1 cellular context compared by ENCODE assay signal in the genomic region with DNA sequence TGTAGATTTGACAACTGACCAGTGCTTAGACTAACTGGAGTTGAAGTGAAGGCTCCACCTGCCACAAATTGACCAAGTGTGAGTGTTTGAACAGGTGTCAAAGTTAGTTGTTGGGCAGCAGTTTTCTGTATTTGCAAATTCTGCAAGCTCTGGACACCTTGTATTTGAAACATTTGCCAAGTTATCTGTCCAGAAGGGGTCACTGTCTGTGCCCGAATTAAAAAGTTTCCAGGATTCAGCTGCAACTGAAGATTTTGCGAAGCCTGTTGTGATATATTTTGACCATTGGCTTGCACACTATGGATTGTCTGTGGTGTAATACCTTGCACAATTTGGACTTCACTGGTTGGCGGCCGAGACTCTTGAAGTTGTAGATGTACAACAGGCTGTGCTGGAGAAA.
TF ChIP-seq lines count a peak whose summit lies in the region.

No MANE protein-coding gene starts in this region.

TF ChIP-seq in H1, 55 proteins besides CTCF, POLR2A, EP300 and RAD21 (continued from another document):
- TF ChIP-seq RBBP5 (IDR thresholded peaks at IDR 0.05; ENCODE audit: borderline replicate concordance, low read depth, low read length), result no peak
- TF ChIP-seq TBP (IDR thresholded peaks at IDR 0.05; ENCODE audit: low read depth, low read length), result no peak
- no peak for TF ChIP-seq ZNF274 (IDR thresholded peaks at IDR 0.05; ENCODE audit: borderline replicate concordance, extremely low read depth, low read length)
- no peak for TF ChIP-seq SIX5 (IDR thresholded peaks at IDR 0.05; ENCODE audit: low read depth, low read length)
- no peak for TF ChIP-seq HDAC6 (IDR thresholded peaks at IDR 0.05; ENCODE audit: low read depth, low read length)
TF ChIP-seq in H1: peak in this region for 0.
